Comparison of ENCODE assay signal across 10 cellular contexts in the genomic region with DNA sequence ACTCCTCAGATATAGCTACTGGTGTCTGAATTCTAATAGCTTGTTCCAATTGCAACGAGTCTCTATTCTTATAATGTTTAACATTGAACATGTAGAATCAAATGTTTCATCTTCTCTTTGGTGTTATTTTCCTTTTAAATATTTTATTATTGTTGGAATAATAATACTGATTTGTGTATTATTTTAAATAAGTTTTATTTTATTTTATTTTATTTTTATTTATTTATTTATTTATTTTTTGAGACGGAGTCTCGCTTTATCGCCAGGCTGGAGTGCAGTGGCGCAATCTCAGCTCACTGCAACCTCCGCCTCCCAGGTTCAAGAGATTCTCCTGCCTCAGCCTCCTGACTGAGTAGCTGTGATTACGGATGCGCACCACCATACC. TPM values are rescaled to one million over a fixed set of nuclear protein-coding genes. Genes with fewer than 3 reads are reported as not detected.
DNase-seq lines count a peak whose midpoint lies in the region; ATAC-seq, FAIRE-seq and TF ChIP-seq lines count a peak whose summit lies in the region.
"Not testable (repeated sequence)": the region's sequence is repeated elsewhere in the genome, so short reads cannot be mapped to it uniquely, and the experiment has no call there.
"Had no signal": no experiment of that assay in that cellular context is flagged by ENCODE, and none has a peak within 500 bp of the region (broad histone marks: within the 10 kb centered on the region; RNA-seq: fewer than 3 reads in every experiment).

No MANE protein-coding gene starts in this region.

- intact Hi-C loops in mammary epithelial cell (cut with micrococcal nuclease) = not testable (repeated sequence)

- not testable (repeated sequence) for H4K8ac ChIP-seq in trophoblast cell (ENCODE audit: low read depth, low read length)

- H3K23ac ChIP-seq in trophoblast cell (ENCODE audit: low read length) = not testable (repeated sequence)

- POLR2A ChIA-PET in WTC11 (lab: Charles Lee) = not testable (repeated sequence)

- not testable (repeated sequence) for H3K27me3 Mint-ChIP-seq in GM23338 (ENCODE audit: insufficient read depth, low read depth, poor library complexity); WTC11 (ENCODE audit: low read depth); mesothelial cell of epicardium (ENCODE audit: low read depth); type B pancreatic cell

- H3K36me3 Mint-ChIP-seq in GM23338 (ENCODE audit: low read depth); WTC11; mesothelial cell of epicardium; type B pancreatic cell: not testable (repeated sequence)

- peak overlapping the region; percentile 19 for H2BK12ac ChIP-seq in trophoblast cell (ENCODE audit: low read length)

- peak; percentile 71 for FAIRE-seq in TTC549 (lab: Jason Lieb, UNC)

- dilution Hi-C loops in mammary epithelial cell (cut with HindIII; ENCODE audit: low sequenced_read_pairs) = not testable (repeated sequence)

- not testable (repeated sequence) for H2BK5ac ChIP-seq in trophoblast cell (ENCODE audit: low read depth, low read length, poor library complexity)

- H3K9me3 Mint-ChIP-seq in GM23338, WTC11, mesothelial cell of epicardium, type B pancreatic cell: not testable (repeated sequence)

- H3K4me1 ChIP-seq in GM23338 (ENCODE audit: insufficient read depth); mammary epithelial cell (ENCODE audit: insufficient read depth, low read length); trophoblast cell (ENCODE audit: control insufficient read depth in 1 of 2, insufficient read depth in 2 of 2, low read length in 2 of 2); smooth muscle cell (ENCODE audit: low read depth): not testable (repeated sequence)

- peak overlapping the region; percentile 33 for H4K91ac ChIP-seq in trophoblast cell (ENCODE audit: low read depth, low read length)

- not testable (repeated sequence) for H3K27ac Mint-ChIP-seq in GM23338, WTC11
- peak overlapping the region; percentile 86 for H3K27ac Mint-ChIP-seq in mesothelial cell of epicardium
- H3K27ac Mint-ChIP-seq in type B pancreatic cell = peak overlapping the region; percentile 86

- not testable (repeated sequence) for H3K18ac ChIP-seq in trophoblast cell (ENCODE audit: low read length)

- H3K9me2 ChIP-seq in GM23338 (ENCODE audit: insufficient read depth) = not testable (repeated sequence)

- H3K79me2 ChIP-seq in GM23338 (replicated peaks; ENCODE audit: insufficient read depth); mammary epithelial cell (ENCODE audit: insufficient read depth, low read length); trophoblast cell (ENCODE audit: control insufficient read depth, insufficient read depth, low read length, poor library complexity); smooth muscle cell (ENCODE audit: low read depth): not testable (repeated sequence)

- 97% methylated on average over 8 of the region's 8 CpGs for WGBS in mammary epithelial cell (ENCODE audit: low coverage, missing lambda C conversion rate)
- no CpG with 5 or more reads among the region's 8 CpGs for WGBS in trophoblast cell (ENCODE audit: extremely low coverage, insufficient coverage, insufficient read length)
- WGBS in smooth muscle cell (ENCODE audit: low lambda C conversion rate) = 98% methylated on average over 8 of the region's 8 CpGs

- not testable (repeated sequence) for H3K4me3 ChIP-seq in GM23338; mammary epithelial cell (replicated peaks in 1 of 3; ENCODE audit: insufficient read depth in 1 of 3, low read depth in 2 of 3, low read length in 3 of 3); trophoblast cell (ENCODE audit: low read depth, low read length); smooth muscle cell

- not testable (repeated sequence) for H3K9me3 ChIP-seq in mammary epithelial cell (replicated peaks; ENCODE audit: insufficient read depth, low read length); trophoblast cell (ENCODE audit: insufficient read depth, low read depth, low read length); smooth muscle cell (replicated peaks; ENCODE audit: low read depth)

- not testable (repeated sequence) for BruUV-seq in mammary epithelial cell (replicated peaks; lab: Mats Ljungman, UMichigan)

- H3K36me3 ChIP-seq in GM23338 (ENCODE audit: insufficient read depth); mammary epithelial cell (ENCODE audit: insufficient read depth, low read length); trophoblast cell (ENCODE audit: control insufficient read depth in 1 of 2, insufficient read depth in 2 of 2, low read length in 2 of 2); smooth muscle cell (ENCODE audit: low read depth): not testable (repeated sequence)

- not testable (repeated sequence) for H2BK120ac ChIP-seq in trophoblast cell (ENCODE audit: insufficient read depth, low read length, poor library complexity)

- not testable (repeated sequence) for H4K20me1 ChIP-seq in GM23338 (replicated peaks; ENCODE audit: insufficient read depth); mammary epithelial cell (ENCODE audit: insufficient read depth, low read length); smooth muscle cell (ENCODE audit: low read depth)

- not testable (repeated sequence) for H3K27ac ChIP-seq in GM23338 (ENCODE audit: low read depth); mammary epithelial cell (ENCODE audit: insufficient read depth, low read depth, low read length); trophoblast cell (ENCODE audit: low read depth, low read length)
- H3K27ac ChIP-seq in smooth muscle cell (ENCODE audit: low read depth) = peak overlapping the region; percentile 7

- not testable (repeated sequence) for ATAC-seq in GM23338, WTC11

- H3K14ac ChIP-seq in trophoblast cell (ENCODE audit: low read length) = not testable (repeated sequence)

- H4K12ac ChIP-seq in trophoblast cell (ENCODE audit: low read depth, low read length) = not testable (repeated sequence)

- peak overlapping the region; percentile 66; the same call in 1 of the 2 replicates for H2AFZ ChIP-seq in GM23338
- H2AFZ ChIP-seq in mammary epithelial cell (ENCODE audit: low read depth, low read length) = peak overlapping the region; percentile 52
- not testable (repeated sequence) for H2AFZ ChIP-seq in trophoblast cell (ENCODE audit: insufficient read depth, low read length, poor library complexity); smooth muscle cell (ENCODE audit: low read depth)

- not testable (repeated sequence) for H3K4ac ChIP-seq in trophoblast cell (ENCODE audit: low read depth, low read length)

- H3K4me1 Mint-ChIP-seq in GM23338 (peaks cover 15% of the 10 kb centered on the region), mesothelial cell of epicardium (peaks cover 13% of the 10 kb centered on the region)
- not testable (repeated sequence) for H3K4me1 Mint-ChIP-seq in WTC11; type B pancreatic cell (ENCODE audit: unreplicated experiment)

- not testable (repeated sequence) for H3K4me2 ChIP-seq in GM23338; mammary epithelial cell (ENCODE audit: insufficient read depth, low read depth, low read length); trophoblast cell (ENCODE audit: low read length); smooth muscle cell

- not testable (repeated sequence) for H3K79me1 ChIP-seq in trophoblast cell (ENCODE audit: low read length)

- TF ChIP-seq CTCF in GM23338 (conservative IDR thresholded peaks at IDR 0.05; ENCODE audit: low read depth in 2 of 2); WTC11 (IDR thresholded peaks at IDR 0.05); mammary epithelial cell (conservative IDR thresholded peaks at IDR 0.05 in 1 of 2, IDR thresholded peaks at IDR 0.05 in 1 of 2; ENCODE audit: extremely low read depth in 1 of 2, insufficient read depth in 1 of 2, low read depth in 1 of 2, low read length in 2 of 2); mesothelial cell of epicardium (IDR thresholded peaks at IDR 0.05; ENCODE audit: unreplicated experiment); smooth muscle cell (IDR thresholded peaks at IDR 0.05; ENCODE audit: borderline replicate concordance, insufficient read depth, poor library complexity, severe bottlenecking); type B pancreatic cell (conservative IDR thresholded peaks at IDR 0.05): not testable (repeated sequence)

- not testable (repeated sequence) for DNase-seq in GM23338 (ENCODE audit: low spot score); WTC11 (ENCODE audit: low spot score); mammary epithelial cell; mesothelial cell of epicardium (ENCODE audit: low spot score in 2 of 2, unreplicated experiment in 2 of 2); trophoblast cell; smooth muscle cell (lab: John Stamatoyannopoulos, UW; ENCODE audit: unreplicated experiment); type B pancreatic cell (ENCODE audit: extremely low spot score, unreplicated experiment)

- CTCF ChIA-PET in WTC11 (lab: Charles Lee) = interaction anchor here (0.6 kb wide), 1 partner anchor 27 kb away, joined by 3 read pairs; no protein-coding TSS in a partner anchor
- CTCF ChIA-PET in mammary epithelial cell (lab: Charles Lee; ENCODE audit: low non-redundant PET) = not testable (repeated sequence)

- not testable (repeated sequence) for H3K27me3 ChIP-seq in GM23338 (ENCODE audit: insufficient read depth); mammary epithelial cell (ENCODE audit: insufficient read depth, low read length); trophoblast cell (ENCODE audit: insufficient read depth, low read length); smooth muscle cell (ENCODE audit: low read depth)

- H2AK5ac ChIP-seq in trophoblast cell (ENCODE audit: low read length) = not testable (repeated sequence)

- H3K4me3 Mint-ChIP-seq in GM23338, WTC11, mesothelial cell of epicardium, type B pancreatic cell: not testable (repeated sequence)

- H3F3A ChIP-seq in GM23338 (replicated peaks; ENCODE audit: low read depth); smooth muscle cell (ENCODE audit: low read depth): not testable (repeated sequence)

- not testable (repeated sequence) for H3K9ac ChIP-seq in mammary epithelial cell (ENCODE audit: insufficient read depth, low read length); trophoblast cell (ENCODE audit: low read length); smooth muscle cell (ENCODE audit: low read depth)

- in situ Hi-C loops in mammary epithelial cell (cut with MboI; ENCODE audit: low sequenced_read_pairs in 2 of 2) = not testable (repeated sequence)

RNA-seq across cellular contexts. Expression of a gene that starts 10.0 kb away (rescaled TPM):
- total RNA-seq in GM23338 (2014; rRNA removed; shearing (Covaris generic)) = 22.2 and 23.2 TPM in 2 replicates
- polyA plus RNA-seq in GM23338 (2016; fragmentation: Nextera tagmentation; extraction: Ambion mirVana) = 10.8 and 13.3 TPM in 2 replicates
- 20.0 to 24.4 TPM (median 20.7 TPM) in 3 replicates for total RNA-seq in WTC11 (2021)
- 10 to 100 TPM in 1 of 2 donors, under 1 TPM in 1; 0.67 to 11.7 TPM for total RNA-seq in mammary epithelial cell
- 5.3 TPM for polyA plus RNA-seq in mammary epithelial cell
- polyA minus RNA-seq in mammary epithelial cell = 7.4 TPM
- total RNA-seq in mesothelial cell of epicardium = 5.1 to 5.7 TPM (median 5.5 TPM) in 3 replicates
- 11.4 and 12.3 TPM in 2 replicates for polyA plus RNA-seq in trophoblast cell (2013)
- total RNA-seq in smooth muscle cell = 1.3 and 2.5 TPM in 2 replicates
- 0.76 and 0.93 TPM in 2 replicates for polyA plus RNA-seq in smooth muscle cell
- total RNA-seq in type B pancreatic cell (ENCODE audit: low replicate concordance) = 3.8 and 12.8 TPM in 2 replicates
- polyA plus RNA-seq: CD4-positive, alpha-beta memory T cell; CD8-positive, alpha-beta memory T cell had no signal

RNA-seq across cellular contexts. Expression of a gene that starts 39.2 kb away (rescaled TPM):
- 15.3 and 15.7 TPM in 2 replicates for total RNA-seq in GM23338 (2014; rRNA removed; shearing (Covaris generic))
- 12.9 and 14.7 TPM in 2 replicates for polyA plus RNA-seq in GM23338 (2016; fragmentation: Nextera tagmentation; extraction: Ambion mirVana)
- total RNA-seq in WTC11 (2021) = 15.5 to 19.4 TPM (median 17.0 TPM) in 3 replicates
- total RNA-seq in mammary epithelial cell = 10 to 100 TPM in 1 of 2 donors, 1 to 10 TPM in 1; 8.7 to 20.0 TPM
- polyA plus RNA-seq in mammary epithelial cell = 9.2 TPM
- polyA minus RNA-seq in mammary epithelial cell = 11.5 TPM
- 24.5 to 26.4 TPM (median 25.3 TPM) in 3 replicates for total RNA-seq in mesothelial cell of epicardium
- polyA plus RNA-seq in trophoblast cell (2013) = 20.7 and 21.7 TPM in 2 replicates
- 21.8 and 22.5 TPM in 2 replicates for total RNA-seq in smooth muscle cell
- polyA plus RNA-seq in smooth muscle cell = 7.7 and 12.4 TPM in 2 replicates
- total RNA-seq in type B pancreatic cell (ENCODE audit: low replicate concordance) = 17.1 and 19.0 TPM in 2 replicates
